In the genomic region with DNA sequence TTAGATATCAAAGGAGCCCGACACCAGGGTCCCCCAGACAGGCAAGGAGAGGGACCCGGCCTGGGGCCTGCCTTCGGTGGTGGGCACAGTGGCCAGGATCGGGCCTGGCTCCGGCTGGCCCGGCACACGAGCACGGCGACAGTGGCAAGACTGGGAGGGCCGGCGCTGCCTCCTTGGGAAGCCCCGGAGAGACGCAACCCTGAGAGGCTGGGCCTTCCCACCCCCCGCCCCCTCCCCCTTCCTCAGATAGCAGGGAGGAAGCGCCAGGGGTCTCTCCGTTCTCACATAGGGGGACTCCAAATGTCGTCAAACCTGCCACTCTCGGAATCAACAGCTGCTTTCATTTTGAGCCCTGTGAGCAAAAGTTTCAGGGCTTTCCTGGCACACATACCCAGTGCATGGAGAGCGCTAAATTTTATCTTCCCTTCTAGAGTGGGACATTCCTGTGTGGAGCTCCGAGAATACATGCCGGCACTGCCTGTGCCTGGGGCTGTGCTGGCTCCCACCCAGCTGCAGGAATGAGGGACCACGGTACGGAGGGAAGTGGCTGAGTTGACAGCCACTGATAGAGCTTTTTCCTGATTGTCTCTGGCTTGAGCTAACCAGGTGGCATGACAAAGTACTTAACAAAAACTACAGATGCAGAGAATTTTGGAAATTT, we compare ENCODE assay signal across 8 cellular contexts.
A peak's percentile ranks its signal among the peaks of the same experiment; 100 is the strongest.
DNase-seq lines count a peak whose midpoint lies in the region; ATAC-seq lines count a peak whose summit lies in the region.

No MANE protein-coding gene starts in this region.

- no peaks in the 10 kb centered on the region for H3K27me3 Mint-ChIP-seq in CD4-positive, CD25-positive, alpha-beta regulatory T cell
- no peaks in the 10 kb centered on the region for H3K27me3 Mint-ChIP-seq in activated T-helper 1 cell treated with anti-CD3 and anti-CD28 coated beads, Interleukin-12 subunit alpha, Interleukin-12 subunit beta, Interleukin-2, Interleukin-4 antibody, amounts not matched to agents 30 ng/mL and 10 ng/mL and 1 ng/mL, durations not matched to agents 14 hours and 24 hours and 36 hours (ENCODE audit: insufficient read depth)

- H3K36me3 ChIP-seq in CD4-positive, CD25-positive, alpha-beta regulatory T cell (ENCODE audit: control insufficient read depth, insufficient read depth, low read length), result peaks cover 23% of the 10 kb centered on the region

- peak in 2 of 3 donors; percentile 47 to 52 for DNase-seq in CD4-positive, CD25-positive, alpha-beta regulatory T cell
- peak; percentile 36 for DNase-seq in activated T-helper 1 cell treated with anti-CD3 and anti-CD28 coated beads, Interleukin-12 subunit alpha, Interleukin-12 subunit beta, Interleukin-2, Interleukin-4 antibody, amounts not matched to agents 30 ng/mL and 10 ng/mL and 1 ng/mL, durations not matched to agents 14 hours and 24 hours and 36 hours (ENCODE audit: low spot score)
- DNase-seq in foreskin melanocyte (peak; percentile 9), occipital lobe (lab: John Stamatoyannopoulos, UW) (peak; percentile 48), SKM-1 (lab: John Stamatoyannopoulos, UW; ENCODE audit: unreplicated experiment) (no peak), MV-4-11 (lab: John Stamatoyannopoulos, UW) (no peak)

- H3K27ac Mint-ChIP-seq in CD4-positive, CD25-positive, alpha-beta regulatory T cell, result peak overlapping the region; percentile 74 to 91 (median 90)
- H3K27ac Mint-ChIP-seq in activated T-helper 1 cell treated with anti-CD3 and anti-CD28 coated beads, Interleukin-12 subunit alpha, Interleukin-12 subunit beta, Interleukin-2, Interleukin-4 antibody, amounts not matched to agents 30 ng/mL and 10 ng/mL and 1 ng/mL, durations not matched to agents 14 hours and 24 hours and 36 hours, result peak overlapping the region; percentile 86

- H3K27ac ChIP-seq in CD4-positive, CD25-positive, alpha-beta regulatory T cell (ENCODE audit: insufficient read depth, low read length, poor library complexity, severe bottlenecking), result peak overlapping the region; percentile 98

- peaks cover 46 to 82% (median 60%) of the 10 kb centered on the region in 4 donors for H3K4me1 Mint-ChIP-seq in CD4-positive, CD25-positive, alpha-beta regulatory T cell
- peaks cover 56% of the 10 kb centered on the region for H3K4me1 Mint-ChIP-seq in activated T-helper 1 cell treated with anti-CD3 and anti-CD28 coated beads, Interleukin-12 subunit alpha, Interleukin-12 subunit beta, Interleukin-2, Interleukin-4 antibody, amounts not matched to agents 30 ng/mL and 10 ng/mL and 1 ng/mL, durations not matched to agents 14 hours and 24 hours and 36 hours (ENCODE audit: low read depth)

- no peaks in the 10 kb centered on the region for H3K9me3 ChIP-seq in CD4-positive, CD25-positive, alpha-beta regulatory T cell (ENCODE audit: control insufficient read depth in 2 of 2, low read length in 2 of 2)

- no peaks in the 10 kb centered on the region for H3K27me3 ChIP-seq in CD4-positive, CD25-positive, alpha-beta regulatory T cell (ENCODE audit: control insufficient read depth, insufficient read depth, low read length)

- peaks cover 74% of the 10 kb centered on the region for H3K4me1 ChIP-seq in CD4-positive, CD25-positive, alpha-beta regulatory T cell (ENCODE audit: control insufficient read depth, insufficient read depth, low read length, poor library complexity, severe bottlenecking)

- H3K4me3 ChIP-seq in CD4-positive, CD25-positive, alpha-beta regulatory T cell (ENCODE audit: low read depth, low read length), result peak overlapping the region; percentile 80

- H3K9me3 Mint-ChIP-seq in CD4-positive, CD25-positive, alpha-beta regulatory T cell, result no peaks in the 10 kb centered on the region
- H3K9me3 Mint-ChIP-seq in activated T-helper 1 cell treated with anti-CD3 and anti-CD28 coated beads, Interleukin-12 subunit alpha, Interleukin-12 subunit beta, Interleukin-2, Interleukin-4 antibody, amounts not matched to agents 30 ng/mL and 10 ng/mL and 1 ng/mL, durations not matched to agents 14 hours and 24 hours and 36 hours, result no peaks in the 10 kb centered on the region

- H3K4me3 Mint-ChIP-seq in CD4-positive, CD25-positive, alpha-beta regulatory T cell, result peak overlapping the region; percentile 86 to 92 (median 90)
- peak overlapping the region; percentile 81 for H3K4me3 Mint-ChIP-seq in activated T-helper 1 cell treated with anti-CD3 and anti-CD28 coated beads, Interleukin-12 subunit alpha, Interleukin-12 subunit beta, Interleukin-2, Interleukin-4 antibody, amounts not matched to agents 30 ng/mL and 10 ng/mL and 1 ng/mL, durations not matched to agents 14 hours and 24 hours and 36 hours

- H3K36me3 Mint-ChIP-seq in CD4-positive, CD25-positive, alpha-beta regulatory T cell, result peaks cover 8% of the 10 kb centered on the region
- peaks cover 40% of the 10 kb centered on the region for H3K36me3 Mint-ChIP-seq in activated T-helper 1 cell treated with anti-CD3 and anti-CD28 coated beads, Interleukin-12 subunit alpha, Interleukin-12 subunit beta, Interleukin-2, Interleukin-4 antibody, amounts not matched to agents 30 ng/mL and 10 ng/mL and 1 ng/mL, durations not matched to agents 14 hours and 24 hours and 36 hours (ENCODE audit: low read depth)

- intact Hi-C loops in activated T-helper 1 cell treated with anti-CD3 and anti-CD28 coated beads, Interleukin-12 subunit alpha, Interleukin-12 subunit beta, Interleukin-2, Interleukin-4 antibody, amounts not matched to agents 30 ng/mL and 10 ng/mL and 1 ng/mL, durations not matched to agents 14 hours and 24 hours and 36 hours (cut with micrococcal nuclease), result loop anchor here (1.0 kb wide), 4 partner anchors 9 to 62 kb away; a partner anchor contains a TSS

- ATAC-seq in CD4-positive, CD25-positive, alpha-beta regulatory T cell (ENCODE audit: low read depth in 2 of 2), result peak; percentile 10 to 11
- ATAC-seq in GM19351 (IDR thresholded peaks at IDR 0.05; ENCODE audit: unreplicated experiment) (peak; percentile 31), HG03460 (IDR thresholded peaks at IDR 0.05; ENCODE audit: unreplicated experiment) (peak; percentile 30)

Comparison
In these comparisons a context has a peak if more than half of its experiments do, and no peak if none do; other contexts are left out.
1. DNase-seq: peak in CD4-positive, CD25-positive, alpha-beta regulatory T cell (2 of 3), activated T-helper 1 cell treated with anti-CD3 and anti-CD28 coated beads, Interleukin-12 subunit alpha, Interleukin-12 subunit beta, Interleukin-2, Interleukin-4 antibody, amounts not matched to agents 30 ng/mL and 10 ng/mL and 1 ng/mL, durations not matched to agents 14 hours and 24 hours and 36 hours (single experiment), foreskin melanocyte (single experiment) and occipital lobe (single experiment); none in SKM-1 (single experiment) and MV-4-11 (single experiment).
2. Peak in every context shown above with its lines, with median percentiles within 50 percentile points of each other: ATAC-seq.